17 cellular contexts compared by ENCODE assay signal in genomic region chr3:151248772-151249366, GRCh38. TPM values are rescaled to one million over a fixed set of nuclear protein-coding genes. Genes with fewer than 3 reads are reported as not detected.
"Had no signal": no experiment of that assay in that cellular context is flagged by ENCODE, and none has a peak within 500 bp of the region (broad histone marks: within the 10 kb centered on the region; RNA-seq: fewer than 3 reads in every experiment).

No MANE protein-coding gene starts in this region.

- H3K27ac ChIP-seq: colonic mucosa, hepatocyte had no signal

- H3K4me1 ChIP-seq: colonic mucosa had no signal

- ATAC-seq: T-helper 17 cell had no signal

- H3K9me3 ChIP-seq: colonic mucosa had no signal

- DNase-seq: activated B cell treated with CpG ODN at 0.5 μM for 24 hours; activated CD4-positive, alpha-beta T cell treated with anti-CD3 and anti-CD28 coated beads, Interleukin-2, amount 10 ng/mL, durations not matched to agents 24 days and 14 days; activated CD8-positive, alpha-beta memory T cell treated with anti-CD3 and anti-CD28 coated beads for 24 hours; activated naive CD4-positive, alpha-beta T cell treated with Interleukin-2 at 50 U/mL for 16 hours; caudate nucleus; colonic mucosa; mammary epithelial cell; T-helper 17 cell had no signal

- H3K27me3 ChIP-seq: colonic mucosa, hepatocyte had no signal

- H3K4me3 ChIP-seq: colonic mucosa, hepatocyte, smooth muscle cell had no signal

- H3K36me3 ChIP-seq: colonic mucosa had no signal

- FAIRE-seq: astrocyte, frontal cortex had no signal

RNA-seq across cellular contexts. Expression of gene P2RY14, which starts 29.5 kb away (rescaled TPM):
- total RNA-seq: fibroblast of lung, hepatocyte, kidney epithelial cell, mammary epithelial cell, osteoblast, renal cortical epithelial cell, smooth muscle cell had no signal
- polyA plus RNA-seq: mammary epithelial cell, neural cell, smooth muscle cell had no signal

RNA-seq across cellular contexts. Expression of gene GPR171, which starts 45.9 kb away (rescaled TPM):
- total RNA-seq: astrocyte, fibroblast of lung, frontal cortex, hepatocyte, kidney epithelial cell, mammary epithelial cell, osteoblast, renal cortical epithelial cell had no signal
- polyA plus RNA-seq: fibroblast of lung, mammary epithelial cell, neural cell, smooth muscle cell had no signal
